14 cellular contexts compared by ENCODE assay signal in the genomic region with DNA sequence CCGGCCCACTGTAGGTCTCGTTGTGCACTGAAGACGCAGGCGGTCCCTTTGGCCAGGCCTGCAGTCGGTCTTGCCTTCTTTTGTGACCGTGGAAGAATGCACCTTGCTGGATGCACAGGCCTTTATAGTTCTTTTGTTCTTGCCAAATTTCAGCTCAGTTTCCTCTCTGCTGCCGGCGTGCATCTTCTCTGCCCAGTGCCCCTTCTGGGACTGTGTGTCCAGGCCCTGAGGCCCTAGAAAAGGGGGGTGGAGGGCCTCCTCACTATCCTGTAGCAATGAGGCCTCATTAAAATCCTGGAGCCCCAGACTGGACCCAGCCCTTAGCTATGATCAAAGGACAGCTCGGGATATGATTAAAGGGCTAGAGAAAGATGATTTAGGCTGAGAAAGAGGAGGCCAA.
DNase-seq lines count a peak whose midpoint lies in the region; TF ChIP-seq lines count a peak whose summit lies in the region.
"Had no signal": no experiment of that assay in that cellular context is flagged by ENCODE, and none has a peak within 500 bp of the region (broad histone marks: within the 10 kb centered on the region; RNA-seq: fewer than 3 reads in every experiment).

No MANE protein-coding gene starts in this region.

- no peak overlapping the region for H2BK15ac ChIP-seq in mesenchymal stem cell (ENCODE audit: low read depth, poor library complexity, severe bottlenecking)

- H4K91ac ChIP-seq in mesenchymal stem cell (ENCODE audit: low read length): no peak overlapping the region

- H3K4me1 ChIP-seq in mesenchymal stem cell (ENCODE audit: control insufficient read depth, insufficient read depth, low read depth, low read length) (peaks cover 60% of the 10 kb centered on the region), stomach (peaks cover 59 to 79% (median 71%) of the 10 kb centered on the region in 4 donors)

- no peak overlapping the region for H2BK120ac ChIP-seq in mesenchymal stem cell (ENCODE audit: low read depth, low read length)

- H3K27me3 ChIP-seq in mesenchymal stem cell (ENCODE audit: control insufficient read depth in 1 of 2, insufficient read depth in 1 of 2, low read length in 2 of 2): no peaks in the 10 kb centered on the region
- H3K27me3 ChIP-seq in stomach: no peaks in the 10 kb centered on the region
- H3K27me3 ChIP-seq in WERI-Rb-1 (ENCODE audit: insufficient read depth, low read depth, severe bottlenecking): no peaks in the 10 kb centered on the region

- peak overlapping the region in 1 of 2 experiments; percentile 9 for H3K4ac ChIP-seq in mesenchymal stem cell (ENCODE audit: low read depth in 1 of 2, low read length in 2 of 2)

- peak; percentile 32 for DNase-seq in NCI-H2227 (lab: John Stamatoyannopoulos, UW; ENCODE audit: unreplicated experiment)
- no peak for DNase-seq in NCI-H2227 treated with DMSO at 0.1 percent for 48 hours (lab: John Stamatoyannopoulos, UW)
- DNase-seq in mesenchymal stem cell: no peak
- DNase-seq in stomach: no peak
- no peak for DNase-seq in WERI-Rb-1
- no peak for DNase-seq in nucleus accumbens (lab: John Stamatoyannopoulos, UW)
- no peak for DNase-seq in HuH-7 (ENCODE audit: low spot score)
- DNase-seq: NCI-H2029; stimulated activated CD4-positive, alpha-beta T cell treated with anti-CD3 and anti-CD28 coated beads, Interleukin-1b, Interleukin-23, amount 100 ng/mL, for 48 hours; stimulated activated naive CD8-positive, alpha-beta T cell treated with anti-CD3 and anti-CD28 coated beads, Interleukin-15, Interleukin-2, amounts not matched to agents 100 U/mL and 50 U/mL, for 24 hours; T-helper 9 cell had no signal

- H3K4me3 ChIP-seq in mesenchymal stem cell (ENCODE audit: insufficient read depth in 1 of 2, low read depth in 1 of 2, low read length in 2 of 2) (no peak overlapping the region), stomach (no peak overlapping the region), WERI-Rb-1 (ENCODE audit: low read depth, low read length) (no peak overlapping the region)
- H3K4me3 ChIP-seq: HAP-1 had no signal

- peak overlapping the region in 1 of 2 experiments; percentile 42 for H3K14ac ChIP-seq in mesenchymal stem cell (ENCODE audit: low read length in 2 of 2)

- peak overlapping the region; percentile 34 for H3K27ac ChIP-seq in VCaP
- no peak overlapping the region for H3K27ac ChIP-seq in mesenchymal stem cell (ENCODE audit: low read length, poor library complexity, severe bottlenecking)
- peak overlapping the region in 4 of 5 donors; percentile 93 to 98 (median 94) for H3K27ac ChIP-seq in stomach
- H3K27ac ChIP-seq in WERI-Rb-1: no peak overlapping the region; the same call in 1 of the 2 replicates
- H3K27ac ChIP-seq: 22Rv1 had no signal

- H3K4me2 ChIP-seq in mesenchymal stem cell (ENCODE audit: low read length, poor library complexity, severe bottlenecking): no peak overlapping the region

- peak overlapping the region in 1 of 2 experiments; percentile 37 for H2BK12ac ChIP-seq in mesenchymal stem cell (ENCODE audit: low read length in 2 of 2)

- H3K36me3 ChIP-seq in mesenchymal stem cell (ENCODE audit: control insufficient read depth in 1 of 2, insufficient read depth in 2 of 2, low read depth in 1 of 2, low read length in 2 of 2) (peaks cover 0 to 8% of the 10 kb centered on the region in 2 experiments), stomach (no peaks in the 10 kb centered on the region), WERI-Rb-1 (peaks cover 23% of the 10 kb centered on the region)
- H3K36me3 ChIP-seq: HAP-1 had no signal

- 96% methylated on average over 9 of the region's 9 CpGs for WGBS in mesenchymal stem cell
- WGBS in stomach, 5 donors: 58 to 85% (median 82%) methylated on average over 9 of the region's 9 CpGs

- H3K9me3 ChIP-seq in mesenchymal stem cell (ENCODE audit: control insufficient read depth, low read length): no peaks in the 10 kb centered on the region
- no peaks in the 10 kb centered on the region for H3K9me3 ChIP-seq in stomach
- no peaks in the 10 kb centered on the region for H3K9me3 ChIP-seq in WERI-Rb-1 (ENCODE audit: severe bottlenecking)
- H3K9me3 ChIP-seq: HAP-1 had no signal

- H4K8ac ChIP-seq in mesenchymal stem cell (ENCODE audit: low read length): no peak overlapping the region

- intact Hi-C loops in stomach (cut with DNase I; ENCODE audit: low total_unique reads): no loop called here

- H2BK5ac ChIP-seq in mesenchymal stem cell (ENCODE audit: low read depth, low read length, poor library complexity, severe bottlenecking): no peak overlapping the region

- TF ChIP-seq POLR2A in stomach (IDR thresholded peaks at IDR 0.05): no peak

- no peak overlapping the region for H2AFZ ChIP-seq in mesenchymal stem cell (ENCODE audit: low read depth, low read length)

- TF ChIP-seq CTCF in VCaP (conservative IDR thresholded peaks at IDR 0.05) (no peak), stomach (IDR thresholded peaks at IDR 0.05) (no peak), WERI-Rb-1 (IDR thresholded peaks at IDR 0.05; ENCODE audit: low read depth, low read length) (no peak)

- no peak overlapping the region for H3K23ac ChIP-seq in mesenchymal stem cell (ENCODE audit: low read length in 2 of 2)

- H3K9ac ChIP-seq in mesenchymal stem cell (ENCODE audit: low read length): peak overlapping the region; percentile 10

- H3K18ac ChIP-seq in mesenchymal stem cell (ENCODE audit: low read depth in 1 of 2, low read length in 2 of 2): peak overlapping the region in 1 of 2 experiments; percentile 23

- H2AK5ac ChIP-seq in mesenchymal stem cell (ENCODE audit: low read length, severe bottlenecking): peak overlapping the region; percentile 56

- H3K79me1 ChIP-seq in mesenchymal stem cell (replicated peaks; ENCODE audit: low read length, poor library complexity, severe bottlenecking): peaks cover 20% of the 10 kb centered on the region

- no peak for TF ChIP-seq EP300 in stomach (IDR thresholded peaks at IDR 0.05)

Comparison
In these comparisons a context has a peak if more than half of its experiments do, and no peak if none do; other contexts are left out.
1. H3K27ac ChIP-seq: peak in VCaP (single experiment) and stomach (4 of 5); none in mesenchymal stem cell (single experiment) and WERI-Rb-1 (single experiment).